ENCODE assay signal across 12 cellular contexts in the genomic region with DNA sequence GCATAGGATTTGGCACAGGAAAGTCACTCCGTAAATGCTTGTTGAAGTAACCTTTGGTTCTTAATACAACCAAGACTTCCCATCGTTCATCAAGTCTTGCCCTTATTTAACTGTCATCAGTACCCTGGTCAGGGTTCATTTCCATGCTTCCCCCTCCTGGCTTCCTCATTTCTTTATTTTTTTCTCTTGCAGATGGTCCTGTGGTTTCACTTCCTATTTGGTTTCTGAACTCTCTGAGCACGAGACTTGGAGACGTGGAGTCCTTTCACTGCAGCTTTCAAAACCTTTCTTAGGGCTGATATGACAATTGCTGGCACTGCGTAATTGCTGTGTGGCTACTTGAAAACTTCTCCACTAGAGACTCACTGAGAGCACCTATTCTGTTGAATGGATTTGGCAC. TPM values are rescaled to one million over a fixed set of nuclear protein-coding genes. Genes with fewer than 3 reads are reported as not detected.
DNase-seq lines count a peak whose midpoint lies in the region; ATAC-seq lines count a peak whose summit lies in the region.
"Had no signal": no experiment of that assay in that cellular context is flagged by ENCODE, and none has a peak within 500 bp of the region (broad histone marks: within the 10 kb centered on the region; RNA-seq: fewer than 3 reads in every experiment).

No MANE protein-coding gene starts in this region.

- intact Hi-C loops in sciatic nerve (cut with DNase I): no loop called here

- no peak overlapping the region for H3K27ac Mint-ChIP-seq in effector memory CD8-positive, alpha-beta T cell
- no peak overlapping the region for H3K27ac Mint-ChIP-seq in activated T-cell treated with anti-CD3 and anti-CD28 coated beads, Interleukin-2, amount 50 U/mL, for 24 hours
- H3K27ac Mint-ChIP-seq: activated CD4-positive, alpha-beta T cell treated with anti-CD3 and anti-CD28 coated beads, Interleukin-2, amount 10 ng/mL, durations not matched to agents 7 days and 5 days had no signal

- DNase-seq in EL (peak; percentile 8), MV-4-11 (lab: John Stamatoyannopoulos, UW) (peak; percentile 99), sciatic nerve (ENCODE audit: low spot score) (no peak), SHP77 treated with DMSO at 0.1 percent for 48 hours (lab: John Stamatoyannopoulos, UW) (no peak)
- DNase-seq in effector memory CD8-positive, alpha-beta T cell: no peak
- DNase-seq in activated T-cell treated with anti-CD3 and anti-CD28 coated beads, Interleukin-2, amount 50 U/mL, for 24 hours: no peak
- DNase-seq: activated CD4-positive, alpha-beta T cell treated with anti-CD3 and anti-CD28 coated beads, Interleukin-2, amount 10 ng/mL, durations not matched to agents 7 days and 5 days; aorta; NCI-H1436 treated with DMSO at 0.1 percent for 48 hours; NCI-H774 had no signal

- peak; percentile 24 for ATAC-seq in effector memory CD8-positive, alpha-beta T cell (replicated peaks)
- ATAC-seq in sciatic nerve: peak; percentile 82
- no peak for ATAC-seq in GM21619 (IDR thresholded peaks at IDR 0.05; ENCODE audit: unreplicated experiment)
- ATAC-seq in esophagus mucosa: no peak

- no peaks in the 10 kb centered on the region for H3K27me3 Mint-ChIP-seq in effector memory CD8-positive, alpha-beta T cell
- no peaks in the 10 kb centered on the region for H3K27me3 Mint-ChIP-seq in activated T-cell treated with anti-CD3 and anti-CD28 coated beads, Interleukin-2, amount 50 U/mL, for 24 hours
- H3K27me3 Mint-ChIP-seq: activated CD4-positive, alpha-beta T cell treated with anti-CD3 and anti-CD28 coated beads, Interleukin-2, amount 10 ng/mL, durations not matched to agents 7 days and 5 days had no signal

- no peaks in the 10 kb centered on the region for H3K4me1 Mint-ChIP-seq in effector memory CD8-positive, alpha-beta T cell (ENCODE audit: low read depth in 2 of 2)
- H3K4me1 Mint-ChIP-seq in activated T-cell treated with anti-CD3 and anti-CD28 coated beads, Interleukin-2, amount 50 U/mL, for 24 hours (ENCODE audit: low read depth): no peaks in the 10 kb centered on the region
- H3K4me1 Mint-ChIP-seq: activated CD4-positive, alpha-beta T cell treated with anti-CD3 and anti-CD28 coated beads, Interleukin-2, amount 10 ng/mL, durations not matched to agents 7 days and 5 days had no signal

- H3K36me3 Mint-ChIP-seq in effector memory CD8-positive, alpha-beta T cell (ENCODE audit: insufficient read depth): no peaks in the 10 kb centered on the region
- no peaks in the 10 kb centered on the region for H3K36me3 Mint-ChIP-seq in activated T-cell treated with anti-CD3 and anti-CD28 coated beads, Interleukin-2, amount 50 U/mL, for 24 hours (ENCODE audit: low read depth)

- H3K9me3 Mint-ChIP-seq in effector memory CD8-positive, alpha-beta T cell: no peaks in the 10 kb centered on the region
- no peaks in the 10 kb centered on the region for H3K9me3 Mint-ChIP-seq in activated T-cell treated with anti-CD3 and anti-CD28 coated beads, Interleukin-2, amount 50 U/mL, for 24 hours
- H3K9me3 Mint-ChIP-seq: activated CD4-positive, alpha-beta T cell treated with anti-CD3 and anti-CD28 coated beads, Interleukin-2, amount 10 ng/mL, durations not matched to agents 7 days and 5 days had no signal

- H3K4me3 Mint-ChIP-seq in effector memory CD8-positive, alpha-beta T cell: no peak overlapping the region
- no peak overlapping the region for H3K4me3 Mint-ChIP-seq in activated T-cell treated with anti-CD3 and anti-CD28 coated beads, Interleukin-2, amount 50 U/mL, for 24 hours
- H3K4me3 Mint-ChIP-seq: activated CD4-positive, alpha-beta T cell treated with anti-CD3 and anti-CD28 coated beads, Interleukin-2, amount 10 ng/mL, durations not matched to agents 7 days and 5 days had no signal

RNA-seq across cellular contexts. Expression of a gene that starts 59.9 kb away (rescaled TPM):
- 24.3 TPM for total RNA-seq in sciatic nerve
- 1.2 TPM for total RNA-seq in esophagus mucosa
- total RNA-seq: activated CD4-positive, alpha-beta T cell treated with anti-CD3 and anti-CD28 coated beads, Interleukin-2, amount 10 ng/mL, durations not matched to agents 7 days and 5 days had no signal

Comparison
In these comparisons a context has a peak if more than half of its experiments do, and no peak if none do; other contexts are left out.
1. DNase-seq: peak in EL (single experiment) and MV-4-11 (single experiment); none in effector memory CD8-positive, alpha-beta T cell (0 of 3), sciatic nerve (single experiment), SHP77 treated with DMSO at 0.1 percent for 48 hours (single experiment) and activated T-cell treated with anti-CD3 and anti-CD28 coated beads, Interleukin-2, amount 50 U/mL, for 24 hours (single experiment).
2. ATAC-seq: peak in effector memory CD8-positive, alpha-beta T cell (single experiment) and sciatic nerve (single experiment); none in GM21619 (single experiment) and esophagus mucosa (single experiment).
3. RNA of a gene that starts 59.9 kb away (total RNA-seq): 24.3 TPM in sciatic nerve (single experiment); 1.2 TPM in esophagus mucosa (single experiment); every median in the first group is over 10 times any median in the second.